ENCODE assay signal across 8 cellular contexts in genomic region chr3:63597019-63597418, GRCh38. TPM values are rescaled to one million over a fixed set of nuclear protein-coding genes. Genes with fewer than 3 reads are reported as not detected.
"Had no signal": no experiment of that assay in that cellular context is flagged by ENCODE, and none has a peak within 500 bp of the region (broad histone marks: within the 10 kb centered on the region; RNA-seq: fewer than 3 reads in every experiment).

No MANE protein-coding gene starts in this region.

- ATAC-seq: HepG2, K562 had no signal

- H3K4me3 ChIP-seq: K562 had no signal

- H3K27me3 Mint-ChIP-seq: IgD-negative memory B cell had no signal

- DNase-seq: IMR-90, KBM-7 had no signal

- H3K4me3 Mint-ChIP-seq: IgD-negative memory B cell had no signal

- H3K27ac ChIP-seq: HL-60 had no signal

- H3K36me3 Mint-ChIP-seq: IgD-negative memory B cell had no signal

- H3K27ac Mint-ChIP-seq: IgD-negative memory B cell had no signal

RNA-seq across cellular contexts. Expression of gene SNTN, which starts 55.5 kb away (rescaled TPM):
- total RNA-seq: HepG2, HT-29, HT1080, IMR-90, K562 had no signal
- polyA plus RNA-seq: HepG2, IgD-negative memory B cell, IMR-90, K562 had no signal
